17 cellular contexts compared by ENCODE assay signal in the genomic region with DNA sequence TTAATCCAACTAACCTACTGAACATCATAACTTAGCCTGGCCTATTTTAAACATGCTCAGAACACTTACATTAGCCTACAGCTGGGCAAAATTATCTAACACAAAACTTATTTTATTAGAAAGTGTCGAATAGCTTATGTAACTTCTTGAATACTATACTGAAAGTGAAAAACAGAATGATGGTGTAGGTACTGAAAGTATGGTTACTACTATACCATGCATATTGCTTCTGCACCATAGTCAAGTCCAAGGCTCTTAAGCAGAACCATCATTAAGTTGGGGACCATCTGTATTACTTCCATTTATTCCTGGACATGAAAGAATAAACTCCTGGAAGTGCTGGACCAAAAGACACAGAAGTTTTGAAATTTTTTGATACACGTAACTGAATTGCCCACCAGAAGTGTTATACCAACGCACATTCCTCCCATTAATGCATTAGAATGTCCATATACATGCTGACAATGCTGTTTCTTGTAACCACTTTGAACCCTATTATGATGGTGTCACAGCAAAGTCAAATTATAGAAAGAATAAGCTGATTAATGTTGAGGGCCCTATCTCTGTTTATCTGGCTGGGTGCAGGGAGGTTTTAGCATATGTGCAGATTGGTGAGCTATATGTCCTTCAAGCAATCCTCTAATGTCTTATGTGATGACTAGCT.
DNase-seq lines count a peak whose midpoint lies in the region; ATAC-seq and TF ChIP-seq lines count a peak whose summit lies in the region.
"Had no signal": no experiment of that assay in that cellular context is flagged by ENCODE, and none has a peak within 500 bp of the region (broad histone marks: within the 10 kb centered on the region; RNA-seq: fewer than 3 reads in every experiment).

No MANE protein-coding gene starts in this region.

- CTCF ChIA-PET in activated CD8-positive, alpha-beta memory T cell treated with anti-CD3 and anti-CD28 coated beads, Interleukin-2, amount 10 ng/mL, durations not matched to agents 7 days and 5 days (lab: Charles Lee): no interaction called here

- H3K79me2 ChIP-seq in hepatocyte: no peaks in the 10 kb centered on the region

- no peak overlapping the region for H2AFZ ChIP-seq in hepatocyte

- ATAC-seq in GM18867 (IDR thresholded peaks at IDR 0.05; ENCODE audit: unreplicated experiment): peak; percentile 47
- peak; percentile 22 for ATAC-seq in HG02870 (IDR thresholded peaks at IDR 0.05; ENCODE audit: unreplicated experiment)
- no peak for ATAC-seq in activated CD8-positive, alpha-beta memory T cell treated with anti-CD3 and anti-CD28 coated beads, Interleukin-2, amount 10 ng/mL, durations not matched to agents 7 days and 5 days

- peaks cover 32% of the 10 kb centered on the region for H3K4me1 ChIP-seq in hepatocyte (ENCODE audit: insufficient read depth)

- DNase-seq in NCI-H82 (lab: John Stamatoyannopoulos, UW) (peak; percentile 42), hepatocyte (ENCODE audit: low spot score) (no peak), dedifferentiated amniotic fluid mesenchymal stem cell (ENCODE audit: extremely low spot score) (no peak), type B pancreatic cell (ENCODE audit: extremely low spot score, unreplicated experiment) (no peak)
- DNase-seq in activated CD8-positive, alpha-beta memory T cell treated with anti-CD3 and anti-CD28 coated beads, Interleukin-2, amount 10 ng/mL, durations not matched to agents 7 days and 5 days: no peak
- no peak for DNase-seq in stimulated activated CD4-positive, alpha-beta T cell treated with anti-CD3 and anti-CD28 coated beads, Interleukin-4, amount 100 ng/mL, for 1 hour
- DNase-seq: CD4-positive, CD25-positive, alpha-beta regulatory T cell; EL; H7; Kasumi-1; NCI-H1105; NCI-H1694; NCI-H2227 treated with DMSO at 0.1 percent for 48 hours; NCI-H524 treated with DMSO at 0.1 percent for 48 hours; SIG-M5 had no signal

- H4K20me1 ChIP-seq in hepatocyte (ENCODE audit: insufficient read depth, poor library complexity, severe bottlenecking): no peaks in the 10 kb centered on the region

- H3K4me2 ChIP-seq in hepatocyte: peak overlapping the region; percentile 19

- H3K27me3 Mint-ChIP-seq in activated CD8-positive, alpha-beta memory T cell treated with anti-CD3 and anti-CD28 coated beads, Interleukin-2, amount 10 ng/mL, durations not matched to agents 7 days and 5 days: no peaks in the 10 kb centered on the region
- H3K27me3 Mint-ChIP-seq in type B pancreatic cell: peaks cover 4% of the 10 kb centered on the region

- no peaks in the 10 kb centered on the region for H3K36me3 Mint-ChIP-seq in activated CD8-positive, alpha-beta memory T cell treated with anti-CD3 and anti-CD28 coated beads, Interleukin-2, amount 10 ng/mL, durations not matched to agents 7 days and 5 days
- no peaks in the 10 kb centered on the region for H3K36me3 Mint-ChIP-seq in type B pancreatic cell
- H3K36me3 Mint-ChIP-seq: CD4-positive, CD25-positive, alpha-beta regulatory T cell had no signal

- no peaks in the 10 kb centered on the region for H3K9me3 ChIP-seq in hepatocyte (ENCODE audit: low read depth)

- no peaks in the 10 kb centered on the region for H3K9me3 Mint-ChIP-seq in activated CD8-positive, alpha-beta memory T cell treated with anti-CD3 and anti-CD28 coated beads, Interleukin-2, amount 10 ng/mL, durations not matched to agents 7 days and 5 days (ENCODE audit: low read depth)
- H3K9me3 Mint-ChIP-seq in type B pancreatic cell: no peaks in the 10 kb centered on the region

- no peak overlapping the region for H3K4me3 Mint-ChIP-seq in activated CD8-positive, alpha-beta memory T cell treated with anti-CD3 and anti-CD28 coated beads, Interleukin-2, amount 10 ng/mL, durations not matched to agents 7 days and 5 days
- no peak overlapping the region for H3K4me3 Mint-ChIP-seq in type B pancreatic cell
- H3K4me3 Mint-ChIP-seq: CD4-positive, CD25-positive, alpha-beta regulatory T cell had no signal

- H3K27ac ChIP-seq in hepatocyte: no peak overlapping the region

- no peaks in the 10 kb centered on the region for H3K36me3 ChIP-seq in hepatocyte (replicated peaks; ENCODE audit: insufficient read depth, low read depth)

- no peak overlapping the region for H3K4me3 ChIP-seq in hepatocyte

- WGBS in hepatocyte (ENCODE audit: low lambda C conversion rate, missing lambda C conversion rate): 84% methylated on average over 3 of the region's 3 CpGs

- no peaks in the 10 kb centered on the region for H3K9me2 ChIP-seq in hepatocyte (replicated peaks; ENCODE audit: insufficient read depth)

- no peak overlapping the region for H3K27ac Mint-ChIP-seq in activated CD8-positive, alpha-beta memory T cell treated with anti-CD3 and anti-CD28 coated beads, Interleukin-2, amount 10 ng/mL, durations not matched to agents 7 days and 5 days
- no peak overlapping the region for H3K27ac Mint-ChIP-seq in type B pancreatic cell
- H3K27ac Mint-ChIP-seq: CD4-positive, CD25-positive, alpha-beta regulatory T cell had no signal

- no peak for TF ChIP-seq CTCF in hepatocyte (IDR thresholded peaks at IDR 0.05; ENCODE audit: poor library complexity)
- TF ChIP-seq CTCF in type B pancreatic cell (conservative IDR thresholded peaks at IDR 0.05): no peak

- H3K4me1 Mint-ChIP-seq in activated CD8-positive, alpha-beta memory T cell treated with anti-CD3 and anti-CD28 coated beads, Interleukin-2, amount 10 ng/mL, durations not matched to agents 7 days and 5 days: no peaks in the 10 kb centered on the region
- peaks cover 9% of the 10 kb centered on the region for H3K4me1 Mint-ChIP-seq in type B pancreatic cell (ENCODE audit: unreplicated experiment)
- H3K4me1 Mint-ChIP-seq: CD4-positive, CD25-positive, alpha-beta regulatory T cell had no signal

- H3K27me3 ChIP-seq in hepatocyte: no peaks in the 10 kb centered on the region
